Comparison of ENCODE assay signal across 8 cellular contexts in the genomic region with DNA sequence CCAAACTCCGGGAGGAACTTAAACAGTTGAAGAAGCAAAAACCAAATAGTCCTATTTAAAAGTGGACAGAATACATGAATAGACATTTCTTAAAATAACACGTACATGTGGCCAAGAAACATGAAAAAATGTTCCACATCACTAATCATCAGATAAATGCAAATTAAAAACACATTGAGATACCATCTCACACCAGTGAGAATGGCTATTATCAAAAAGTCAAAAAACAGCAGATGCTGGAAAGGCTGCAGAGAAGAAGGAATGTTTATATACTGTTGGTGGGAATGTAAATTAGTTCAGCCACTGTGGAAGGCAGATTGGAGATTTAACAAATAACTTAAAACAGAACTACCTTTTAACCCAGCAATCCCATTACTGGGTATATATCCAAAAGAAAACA.
"Had no signal": no experiment of that assay in that cellular context is flagged by ENCODE, and none has a peak within 500 bp of the region (broad histone marks: within the 10 kb centered on the region; RNA-seq: fewer than 3 reads in every experiment).

No MANE protein-coding gene starts in this region.

- H3K4me3 ChIP-seq: GM23338 had no signal

- ATAC-seq: GM23338, HepG2 had no signal

- H2AFZ ChIP-seq: GM23338 had no signal

- H3K9ac ChIP-seq: KMS-11 had no signal

- H3K4me3 Mint-ChIP-seq: GM23338, H9, IgD-negative memory B cell had no signal

- H3K9me3 Mint-ChIP-seq: GM23338, H9 had no signal

- H3K4me2 ChIP-seq: GM23338, KMS-11 had no signal

- H3K27ac Mint-ChIP-seq: GM23338, H9, IgD-negative memory B cell had no signal

- H3K27ac ChIP-seq: HL-60, KMS-11 had no signal

- DNase-seq: H9, HCEC 1CT, KBM-7 had no signal

- H3K4me1 Mint-ChIP-seq: IgD-negative memory B cell had no signal

- H3K27me3 Mint-ChIP-seq: IgD-negative memory B cell had no signal
